Comparison of ENCODE assay signal across 8 cellular contexts in genomic region chr13:114282143-114282685, GRCh38. TPM values are rescaled to one million over a fixed set of nuclear protein-coding genes. Genes with fewer than 3 reads are reported as not detected.
DNase-seq lines count a peak whose midpoint lies in the region; ATAC-seq and TF ChIP-seq lines count a peak whose summit lies in the region.

No MANE protein-coding gene starts in this region.

- H3K79me1 ChIP-seq in mesendoderm (ENCODE audit: low read length): peaks cover 7% of the 10 kb centered on the region

- H3K9me2 ChIP-seq in HCT116 (ENCODE audit: insufficient read depth): no peaks in the 10 kb centered on the region

- H3K36me3 Mint-ChIP-seq in activated CD4-positive, alpha-beta T cell treated with anti-CD3 and anti-CD28 coated beads, Interleukin-2, amount 10 ng/mL, durations not matched to agents 24 days and 14 days (ENCODE audit: low read depth): peaks cover 47% of the 10 kb centered on the region

- no TSS peak for BruUV-seq in HCT116 (replicated peaks; lab: Mats Ljungman, UMichigan)

- H3K4me3 Mint-ChIP-seq in activated CD4-positive, alpha-beta T cell treated with anti-CD3 and anti-CD28 coated beads, Interleukin-2, amount 10 ng/mL, durations not matched to agents 24 days and 14 days: peak overlapping the region; percentile 94

- H3K56ac ChIP-seq in mesendoderm (ENCODE audit: low read length): peak overlapping the region; percentile 94

- H3K27me3 Mint-ChIP-seq in activated CD4-positive, alpha-beta T cell treated with anti-CD3 and anti-CD28 coated beads, Interleukin-2, amount 10 ng/mL, durations not matched to agents 24 days and 14 days: no peaks in the 10 kb centered on the region

- intact Hi-C loops in HCT116 (cut with micrococcal nuclease): loop anchor here (2.0 kb wide), 1 partner anchor 31 kb away; no protein-coding TSS in a partner anchor
- intact Hi-C loops in activated CD4-positive, alpha-beta T cell treated with anti-CD3 and anti-CD28 coated beads, Interleukin-2, amount 10 ng/mL, durations not matched to agents 24 days and 14 days (cut with micrococcal nuclease): no loop called here

- peak overlapping the region; percentile 82 for H3K18ac ChIP-seq in mesendoderm (ENCODE audit: low read length)

- no peaks in the 10 kb centered on the region for H3K9me3 Mint-ChIP-seq in activated CD4-positive, alpha-beta T cell treated with anti-CD3 and anti-CD28 coated beads, Interleukin-2, amount 10 ng/mL, durations not matched to agents 24 days and 14 days

- H3K79me2 ChIP-seq in HCT116 (ENCODE audit: insufficient read depth, low read length): peaks cover 21% of the 10 kb centered on the region
- peaks cover 13% of the 10 kb centered on the region for H3K79me2 ChIP-seq in mesendoderm (ENCODE audit: control insufficient read depth, insufficient read depth, low read length)

- TF ChIP-seq CTCF in GM06990 (IDR thresholded peaks at IDR 0.05; ENCODE audit: insufficient read depth, low read length, poor library complexity, severe bottlenecking): no peak
- no peak for TF ChIP-seq CTCF in HCT116 (IDR thresholded peaks at IDR 0.05 in 2 of 3, conservative IDR thresholded peaks at IDR 0.05 in 1 of 3; ENCODE audit: borderline replicate concordance in 1 of 3, insufficient read depth in 1 of 3, low read depth in 2 of 3, low read length in 2 of 3)
- no peak for TF ChIP-seq CTCF in NB4 (IDR thresholded peaks at IDR 0.05; ENCODE audit: low read depth, low read length)

- no peak overlapping the region for H2AK5ac ChIP-seq in mesendoderm (ENCODE audit: low read length)

- peak overlapping the region; percentile 55 for H2AFZ ChIP-seq in HCT116 (ENCODE audit: low read depth, low read length, poor library complexity, severe bottlenecking)

- H3K9me3 ChIP-seq in HCT116 (ENCODE audit: control insufficient read depth in 1 of 2, insufficient read depth in 1 of 2, low read depth in 1 of 2, low read length in 2 of 2): no peaks in the 10 kb centered on the region
- H3K9me3 ChIP-seq in effector memory CD4-positive, alpha-beta T cell (ENCODE audit: control insufficient read depth, low read length): no peaks in the 10 kb centered on the region

- no peak for TF ChIP-seq RAD21 in HCT116 (IDR thresholded peaks at IDR 0.05; ENCODE audit: low read depth)

- ATAC-seq in HCT116: peak; percentile 15; the same call in 1 of the 2 replicates
- no peak for ATAC-seq in HG02981 (IDR thresholded peaks at IDR 0.05; ENCODE audit: unreplicated experiment)

- H3K27me3 ChIP-seq in GM06990 (replicated peaks; ENCODE audit: control insufficient read depth, insufficient read depth, low read length) (no peaks in the 10 kb centered on the region), HCT116 (ENCODE audit: insufficient read depth, low read length) (no peaks in the 10 kb centered on the region), mesendoderm (ENCODE audit: insufficient read depth, low read length, poor library complexity) (no peaks in the 10 kb centered on the region)
- no peaks in the 10 kb centered on the region for H3K27me3 ChIP-seq in effector memory CD4-positive, alpha-beta T cell (replicated peaks; ENCODE audit: control insufficient read depth, insufficient read depth, low read length, poor library complexity, severe bottlenecking)

- H3K36me3 ChIP-seq in GM06990 (ENCODE audit: control insufficient read depth, insufficient read depth, low read length): peaks cover 6% of the 10 kb centered on the region
- peaks cover 7 to 15% of the 10 kb centered on the region in 2 experiments; a peak in 2 of 4 replicates for H3K36me3 ChIP-seq in HCT116 (ENCODE audit: control insufficient read depth in 1 of 2, insufficient read depth in 2 of 2, low read length in 2 of 2)
- H3K36me3 ChIP-seq in effector memory CD4-positive, alpha-beta T cell (ENCODE audit: control insufficient read depth, insufficient read depth, low read length): peaks cover 18% of the 10 kb centered on the region
- peaks cover 4% of the 10 kb centered on the region for H3K36me3 ChIP-seq in mesendoderm (ENCODE audit: control insufficient read depth, insufficient read depth, low read length)

- peak overlapping the region; percentile 18 for H2BK5ac ChIP-seq in mesendoderm (ENCODE audit: low read length)

- peak overlapping the region; percentile 81 for H3K4me3 ChIP-seq in GM06990 (replicated peaks; ENCODE audit: low read depth, low read length)
- H3K4me3 ChIP-seq in HCT116 (replicated peaks in 1 of 2; ENCODE audit: low read depth in 1 of 2, low read length in 2 of 2): peak overlapping the region; percentile 72 to 89
- H3K4me3 ChIP-seq in NB4 (ENCODE audit: low read depth, low read length): peak overlapping the region; percentile 79
- H3K4me3 ChIP-seq in effector memory CD4-positive, alpha-beta T cell (ENCODE audit: insufficient read depth, low read depth, low read length, poor library complexity, severe bottlenecking): peak overlapping the region; percentile 97
- peak overlapping the region; percentile 82 for H3K4me3 ChIP-seq in mesendoderm (ENCODE audit: low read length)

- no peak overlapping the region for H4K5ac ChIP-seq in mesendoderm (ENCODE audit: low read length)

- H4K8ac ChIP-seq in mesendoderm (ENCODE audit: low read depth, low read length): no peak overlapping the region

- H3K4me2 ChIP-seq in HCT116 (ENCODE audit: low read length) (peak overlapping the region; percentile 92), mesendoderm (ENCODE audit: low read length) (peak overlapping the region; percentile 18)

- H3K4me1 ChIP-seq in HCT116 (ENCODE audit: control insufficient read depth in 1 of 2, insufficient read depth in 2 of 2, low read length in 2 of 2): peaks cover 15 to 23% of the 10 kb centered on the region in 2 experiments
- peaks cover 21% of the 10 kb centered on the region for H3K4me1 ChIP-seq in effector memory CD4-positive, alpha-beta T cell (ENCODE audit: control insufficient read depth, insufficient read depth, low read length, poor library complexity, severe bottlenecking)
- peaks cover 3% of the 10 kb centered on the region for H3K4me1 ChIP-seq in mesendoderm (ENCODE audit: control insufficient read depth, low read depth, low read length)

- RAD21 ChIA-PET in HCT116 (lab: Charles Lee; ENCODE audit: low non-redundant PET in 1 of 2, low total read pairs in 2 of 2, uncharacterized antibody in 2 of 2, unreplicated experiment in 2 of 2): no interaction called here

- peak overlapping the region; percentile 91 for H3K27ac Mint-ChIP-seq in activated CD4-positive, alpha-beta T cell treated with anti-CD3 and anti-CD28 coated beads, Interleukin-2, amount 10 ng/mL, durations not matched to agents 24 days and 14 days

- no peaks in the 10 kb centered on the region for H4K20me1 ChIP-seq in HCT116 (ENCODE audit: insufficient read depth)

- H2BK15ac ChIP-seq in mesendoderm (replicated peaks; ENCODE audit: low read depth): no peak overlapping the region

- H3K23ac ChIP-seq in mesendoderm (ENCODE audit: low read length): no peak overlapping the region

- H2BK120ac ChIP-seq in mesendoderm (ENCODE audit: low read depth, low read length): no peak overlapping the region

- no CpG with 5 or more reads among the region's 41 CpGs for WGBS in mesendoderm (ENCODE audit: extremely low coverage, insufficient coverage, low lambda C conversion rate)

- peak overlapping the region; percentile 58 for H3K4ac ChIP-seq in mesendoderm (ENCODE audit: low read depth, low read length)

- CTCF ChIA-PET in HCT116 (lab: Charles Lee): interaction anchor here (1.1 kb wide), 1 partner anchor 16 kb away, joined by 3 read pairs; no protein-coding TSS in a partner anchor

- H3K9ac ChIP-seq in HCT116 (ENCODE audit: low read length): peak overlapping the region; percentile 89
- H3K9ac ChIP-seq in mesendoderm (ENCODE audit: low read length): peak overlapping the region; percentile 70

- H3K4me1 Mint-ChIP-seq in activated CD4-positive, alpha-beta T cell treated with anti-CD3 and anti-CD28 coated beads, Interleukin-2, amount 10 ng/mL, durations not matched to agents 24 days and 14 days: peaks cover 40% of the 10 kb centered on the region

- DNase-seq in GM06990 (ENCODE audit: extremely low read depth, insufficient read length) (peak; percentile 86), HCT116 (ENCODE audit: low read depth, low spot score) (no peak), NB4 (ENCODE audit: low read depth) (peak; percentile 69), mesendoderm (no peak)
- peak; percentile 84 for DNase-seq in activated CD4-positive, alpha-beta T cell treated with anti-CD3 and anti-CD28 coated beads, Interleukin-2, amount 10 ng/mL, durations not matched to agents 24 days and 14 days
- peak in 1 of 3 donors; percentile 5 for DNase-seq in effector memory CD4-positive, alpha-beta T cell
- peak; percentile 60 for DNase-seq in stimulated activated CD8-positive, alpha-beta memory T cell treated with anti-CD3 and anti-CD28 coated beads, Interleukin-4, amount 100 ng/mL, for 24 hours (ENCODE audit: low read depth)

- H3K27ac ChIP-seq in HCT116 (ENCODE audit: low read depth, low read length): peak overlapping the region; percentile 71
- H3K27ac ChIP-seq in effector memory CD4-positive, alpha-beta T cell (ENCODE audit: insufficient read depth, low read length, poor library complexity, severe bottlenecking): peak overlapping the region; percentile 94
- H3K27ac ChIP-seq in mesendoderm (ENCODE audit: low read depth, low read length): peak overlapping the region; percentile 87

- POLR2A ChIA-PET in HCT116 (lab: Charles Lee): interaction anchor here (1.6 kb wide), 1 partner anchor 31 kb away, joined by 7 read pairs; no protein-coding TSS in a partner anchor

- TF ChIP-seq POLR2A in HCT116 (IDR thresholded peaks at IDR 0.05; ENCODE audit: borderline replicate concordance, extremely low read depth, insufficient read depth, insufficient read length) (peak; percentile 7), NB4 (IDR thresholded peaks at IDR 0.05; ENCODE audit: extremely low read depth, insufficient read length) (no peak)

TF ChIP-seq in HCT116, 20 proteins besides CTCF, POLR2A, EP300 and RAD21:
- TF ChIP-seq ZFX (IDR thresholded peaks at IDR 0.05) (peak; percentile 60), CEBPB (IDR thresholded peaks at IDR 0.05; ENCODE audit: low read depth) (no peak)
TF ChIP-seq in HCT116: peak in this region for 1.

RNA-seq across cellular contexts. Expression of gene UPF3A, which starts 0.8 kb away (rescaled TPM):
- total RNA-seq in HCT116 (2021; ENCODE audit: unreplicated experiment): 31.8 TPM
- 19.4 and 22.3 TPM in 2 replicates for polyA plus RNA-seq in HCT116 (2012)
- 51.4 and 52.1 TPM in 2 replicates for total RNA-seq in activated CD4-positive, alpha-beta T cell treated with anti-CD3 and anti-CD28 coated beads, Interleukin-2, amount 10 ng/mL, durations not matched to agents 24 days and 14 days
- 62.2 TPM for polyA plus RNA-seq in mesendoderm (2013, experiment 1 of 2)
- 61.0 TPM for polyA plus RNA-seq in mesendoderm (2013, experiment 2 of 2)

RNA-seq across cellular contexts. Expression of gene CHAMP1, which starts 32.1 kb away (rescaled TPM):
- total RNA-seq in HCT116 (2021; ENCODE audit: unreplicated experiment): 31.5 TPM
- polyA plus RNA-seq in HCT116 (2012): 11.4 and 14.7 TPM in 2 replicates
- total RNA-seq in activated CD4-positive, alpha-beta T cell treated with anti-CD3 and anti-CD28 coated beads, Interleukin-2, amount 10 ng/mL, durations not matched to agents 24 days and 14 days: 46.9 and 48.2 TPM in 2 replicates
- 57.6 TPM for polyA plus RNA-seq in mesendoderm (2013, experiment 1 of 2)
- 55.4 TPM for polyA plus RNA-seq in mesendoderm (2013, experiment 2 of 2)

RNA-seq across cellular contexts. Expression of gene CDC16, which starts 47.5 kb away (rescaled TPM):
- total RNA-seq in HCT116 (2021; ENCODE audit: unreplicated experiment): 61.0 TPM
- polyA plus RNA-seq in HCT116 (2012): 32.5 and 44.4 TPM in 2 replicates
- 84.5 and 85.4 TPM in 2 replicates for total RNA-seq in activated CD4-positive, alpha-beta T cell treated with anti-CD3 and anti-CD28 coated beads, Interleukin-2, amount 10 ng/mL, durations not matched to agents 24 days and 14 days
- 64.0 TPM for polyA plus RNA-seq in mesendoderm (2013, experiment 1 of 2)
- 63.4 TPM for polyA plus RNA-seq in mesendoderm (2013, experiment 2 of 2)

Comparison
In these comparisons a context has a peak if more than half of its experiments do, and no peak if none do; other contexts are left out.
1. DNase-seq: peak in GM06990 (single experiment), NB4 (single experiment), activated CD4-positive, alpha-beta T cell treated with anti-CD3 and anti-CD28 coated beads, Interleukin-2, amount 10 ng/mL, durations not matched to agents 24 days and 14 days (single experiment) and stimulated activated CD8-positive, alpha-beta memory T cell treated with anti-CD3 and anti-CD28 coated beads, Interleukin-4, amount 100 ng/mL, for 24 hours (single experiment); none in HCT116 (single experiment) and mesendoderm (single experiment).
2. Peak in every context shown above with its lines, with median percentiles within 50 percentile points of each other: H3K4me3 ChIP-seq and H3K27ac ChIP-seq.